Comparison of ENCODE assay signal across 24 cellular contexts in the genomic region with DNA sequence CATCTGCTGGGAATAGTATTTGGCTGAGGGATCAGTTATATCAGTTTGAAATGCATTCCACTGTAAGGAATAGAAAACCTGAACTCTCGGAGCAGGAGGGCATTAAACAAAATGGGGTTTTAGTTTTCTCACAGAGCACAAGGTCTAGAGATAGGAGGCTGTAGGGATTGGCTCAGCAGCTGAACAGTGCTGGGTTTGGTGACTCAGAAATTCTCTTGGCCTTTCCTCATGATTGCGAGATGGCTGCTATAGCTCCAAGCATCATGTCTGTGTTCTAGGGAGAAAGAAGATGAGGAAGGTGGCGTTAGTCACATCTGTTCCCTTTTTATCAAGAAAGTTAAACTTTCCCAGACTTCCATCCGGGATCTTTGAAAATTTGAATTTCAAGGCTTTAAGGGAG.
DNase-seq lines count a peak whose midpoint lies in the region; ATAC-seq, FAIRE-seq and TF ChIP-seq lines count a peak whose summit lies in the region.
"Had no signal": no experiment of that assay in that cellular context is flagged by ENCODE, and none has a peak within 500 bp of the region (broad histone marks: within the 10 kb centered on the region; RNA-seq: fewer than 3 reads in every experiment).

No MANE protein-coding gene starts in this region.

- H3K36me3 Mint-ChIP-seq in stimulated activated memory B cell treated with anti-CD40 and anti-IgM and Interleukin-4, amounts not matched to agents 10 μg/mL and 1 μg/mL and 100 μg/mL, for 72 hours = no peaks in the 10 kb centered on the region
- H3K36me3 Mint-ChIP-seq: brain; naive thymus-derived CD8-positive, alpha-beta T cell; WTC11 had no signal

- no peak overlapping the region for H2BK12ac ChIP-seq in H1 (ENCODE audit: low read depth, low read length)

- no peak overlapping the region for H3K27ac Mint-ChIP-seq in stimulated activated memory B cell treated with anti-CD40 and anti-IgM and Interleukin-4, amounts not matched to agents 10 μg/mL and 1 μg/mL and 100 μg/mL, for 72 hours
- H3K27ac Mint-ChIP-seq: dendritic cell treated with granulocyte-macrophage colony-stimulating factor and Interleukin-4, amounts not matched to agents 40 ng/mL and 50 ng/mL, for 4 days; naive thymus-derived CD8-positive, alpha-beta T cell; WTC11 had no signal

- H3K14ac ChIP-seq in H1 (ENCODE audit: insufficient read length) = no peak overlapping the region

- H3K79me1 ChIP-seq in H1 (ENCODE audit: low read depth, low read length) = no peaks in the 10 kb centered on the region

- H2AFZ ChIP-seq in H1 (ENCODE audit: low read length) = no peak overlapping the region

- H3K27me3 ChIP-seq in H1 (replicated peaks in 1 of 4; ENCODE audit: control insufficient read depth in 3 of 4, extremely low read depth in 1 of 4, insufficient read depth in 3 of 4, low read length in 3 of 4) = no peaks in the 10 kb centered on the region
- H3K27me3 ChIP-seq: ovary, right atrium auricular region, upper lobe of right lung had no signal

- no peak overlapping the region for H2BK5ac ChIP-seq in H1 (ENCODE audit: low read depth, low read length)

- peak; percentile 13 for FAIRE-seq in H1 (lab: Jason Lieb, UNC)
- FAIRE-seq: D721Med, GM18507 had no signal

- H4K5ac ChIP-seq in H1 (ENCODE audit: insufficient read length, low read depth, low read length) = no peak overlapping the region

- no peaks in the 10 kb centered on the region for H3K27me3 Mint-ChIP-seq in stimulated activated memory B cell treated with anti-CD40 and anti-IgM and Interleukin-4, amounts not matched to agents 10 μg/mL and 1 μg/mL and 100 μg/mL, for 72 hours
- H3K27me3 Mint-ChIP-seq: naive thymus-derived CD8-positive, alpha-beta T cell had no signal

- DNase-seq in AG20443 (ENCODE audit: low spot score) (peak; percentile 24), NCI-H226 (peak; percentile 8), H1 (ENCODE audit: low read depth in 1 of 2, low spot score in 2 of 2) (no peak), kidney tubule cell (ENCODE audit: low spot score) (peak; percentile 58), left ventricle myocardium superior (no peak), HEK293T (ENCODE audit: extremely low spot score) (no peak)
- no peak for DNase-seq in activated CD4-positive, alpha-beta T cell treated with anti-CD3 and anti-CD28 coated beads, Interleukin-2, amount 50 U/mL, for 48 hours
- DNase-seq: activated CD4-positive, alpha-beta T cell treated with anti-CD3 and anti-CD28 coated beads, Interleukin-2, amount 50 U/mL, for 4 hours; KBM-7; mesendoderm; MV-4-11; naive thymus-derived CD8-positive, alpha-beta T cell; NCI-H2171; NCI-H526; ovary; T-helper 9 cell; upper lobe of right lung had no signal

- TF ChIP-seq CTCF in H1 (IDR thresholded peaks at IDR 0.05; ENCODE audit: control extremely low read depth in 1 of 3, insufficient read depth in 1 of 3, low read depth in 1 of 3, low read length in 3 of 3) = no peak

- H3K4me3 Mint-ChIP-seq in stimulated activated memory B cell treated with anti-CD40 and anti-IgM and Interleukin-4, amounts not matched to agents 10 μg/mL and 1 μg/mL and 100 μg/mL, for 72 hours = no peak overlapping the region
- H3K4me3 Mint-ChIP-seq: brain; dendritic cell treated with granulocyte-macrophage colony-stimulating factor and Interleukin-4, amounts not matched to agents 40 ng/mL and 50 ng/mL, for 4 days; naive thymus-derived CD8-positive, alpha-beta T cell; WTC11 had no signal

- H3K23me2 ChIP-seq in H1 (ENCODE audit: low read depth, low read length) = no peaks in the 10 kb centered on the region

- H3K36me3 ChIP-seq in H1 (ENCODE audit: control insufficient read depth in 2 of 4, insufficient read depth in 4 of 4, low read length in 3 of 4) = no peaks in the 10 kb centered on the region
- H3K36me3 ChIP-seq: ovary, right atrium auricular region, upper lobe of right lung had no signal

- intact Hi-C loops in left ventricle myocardium superior (cut with micrococcal nuclease) = no loop called here

- no peaks in the 10 kb centered on the region for H3K9me3 ChIP-seq in H1 (ENCODE audit: insufficient read depth in 2 of 2, low read depth in 1 of 2, low read length in 1 of 2)
- H3K9me3 ChIP-seq: ovary, right atrium auricular region, upper lobe of right lung had no signal

- H3K23ac ChIP-seq in H1 (ENCODE audit: insufficient read length) = no peak overlapping the region

- H3K4me3 ChIP-seq in H1 (ENCODE audit: extremely low read depth in 1 of 4, insufficient read depth in 2 of 4, low read depth in 3 of 4, low read length in 4 of 4) = no peak overlapping the region
- H3K4me3 ChIP-seq: ovary, right atrium auricular region, upper lobe of right lung had no signal

- H3K79me2 ChIP-seq in H1 (ENCODE audit: control insufficient read depth in 1 of 2, insufficient read depth in 2 of 2, low read length in 2 of 2) = no peaks in the 10 kb centered on the region

- no peak overlapping the region for H3K4me2 ChIP-seq in H1 (ENCODE audit: insufficient read depth in 1 of 2, low read depth in 2 of 2, low read length in 2 of 2)

- H4K20me1 ChIP-seq in H1 (replicated peaks in 1 of 2; ENCODE audit: control insufficient read depth in 1 of 2, insufficient read depth in 2 of 2, low read length in 2 of 2) = no peaks in the 10 kb centered on the region

- 91% methylated on average over 4 of the region's 4 CpGs; no CpG with 5 or more reads in 1 of the 2 experiments for WGBS in H1 (ENCODE audit: extremely low coverage in 1 of 2, insufficient coverage in 1 of 2, insufficient read length in 1 of 2, insufficient replicate concordance in 2 of 2, low coverage in 1 of 2, low lambda C conversion rate in 2 of 2, missing lambda C conversion rate in 1 of 2), 2 experiments

- no peak overlapping the region for H3K4ac ChIP-seq in H1 (replicated peaks; ENCODE audit: insufficient read length, low read depth, low read length)

- no peak overlapping the region for H2BK120ac ChIP-seq in H1 (replicated peaks; ENCODE audit: low read depth, low read length)

- no peak overlapping the region for H4K8ac ChIP-seq in H1 (ENCODE audit: extremely low read depth, insufficient read depth, low read length)

- H3K18ac ChIP-seq in H1 (ENCODE audit: extremely low read depth, low read length) = no peak overlapping the region

- H2BK15ac ChIP-seq in H1 (ENCODE audit: low read length) = no peak overlapping the region

- ATAC-seq in left ventricle myocardium superior = no peak
- ATAC-seq in stimulated activated memory B cell treated with anti-CD40 and anti-IgM and Interleukin-4, amounts not matched to agents 10 μg/mL and 1 μg/mL and 100 μg/mL, for 72 hours = no peak
- ATAC-seq: naive thymus-derived CD8-positive, alpha-beta T cell; upper lobe of right lung; WTC11 had no signal

- no peak overlapping the region for H3K9ac ChIP-seq in H1 (replicated peaks in 1 of 4; ENCODE audit: extremely low read depth in 1 of 4, low read depth in 3 of 4, low read length in 3 of 4)

- H3K4me1 ChIP-seq in H1 (replicated peaks in 1 of 4; ENCODE audit: control insufficient read depth in 3 of 4, insufficient read depth in 4 of 4, low read length in 3 of 4) = peaks cover 0 to 19% (median 15%) of the 10 kb centered on the region in 4 experiments
- H3K4me1 ChIP-seq: right atrium auricular region, upper lobe of right lung had no signal

- POLR2A ChIA-PET in H1 (lab: Charles Lee; ENCODE audit: partially characterized antibody) = no interaction called here
- POLR2A ChIA-PET in HEK293T (lab: Yijun Ruan, JAX) = no interaction called here

- H2AK5ac ChIP-seq in H1 (ENCODE audit: low read depth, low read length) = no peak overlapping the region

- no peak overlapping the region for H3K56ac ChIP-seq in H1 (replicated peaks; ENCODE audit: insufficient read length, low read depth, low read length)

- H3K27ac ChIP-seq in H1 (ENCODE audit: low read depth, low read length) = no peak overlapping the region
- H3K27ac ChIP-seq: ovary, right atrium auricular region, upper lobe of right lung had no signal

- TF ChIP-seq RAD21 in H1 (IDR thresholded peaks at IDR 0.05 in 1 of 2, conservative IDR thresholded peaks at IDR 0.05 in 1 of 2; ENCODE audit: low read depth in 2 of 2, low read length in 2 of 2) = no peak

- H3K4me1 Mint-ChIP-seq in stimulated activated memory B cell treated with anti-CD40 and anti-IgM and Interleukin-4, amounts not matched to agents 10 μg/mL and 1 μg/mL and 100 μg/mL, for 72 hours = no peaks in the 10 kb centered on the region

- no peaks in the 10 kb centered on the region for H3K9me3 Mint-ChIP-seq in stimulated activated memory B cell treated with anti-CD40 and anti-IgM and Interleukin-4, amounts not matched to agents 10 μg/mL and 1 μg/mL and 100 μg/mL, for 72 hours
- H3K9me3 Mint-ChIP-seq: brain; dendritic cell treated with granulocyte-macrophage colony-stimulating factor and Interleukin-4, amounts not matched to agents 40 ng/mL and 50 ng/mL, for 4 days; naive thymus-derived CD8-positive, alpha-beta T cell; WTC11 had no signal

- H2BK20ac ChIP-seq in H1 (ENCODE audit: low read length) = no peak overlapping the region

- TF ChIP-seq POLR2A in H1 (IDR thresholded peaks at IDR 0.05; ENCODE audit: control extremely low read depth in 1 of 2, low read depth in 2 of 2, low read length in 2 of 2) = no peak

- TF ChIP-seq EP300 in H1 (IDR thresholded peaks at IDR 0.05; ENCODE audit: borderline replicate concordance in 1 of 2, low read depth in 2 of 2, low read length in 2 of 2) = no peak

- H4K91ac ChIP-seq in H1 (replicated peaks; ENCODE audit: insufficient read length, low read length) = no peak overlapping the region

- CTCF ChIA-PET in H1 (lab: Charles Lee; ENCODE audit: partially characterized antibody) = no interaction called here
- CTCF ChIA-PET in HEK293T (lab: Yijun Ruan, JAX) = no interaction called here

TF ChIP-seq in H1, 55 proteins besides CTCF, POLR2A, EP300 and RAD21 (continues in another document):
- TF ChIP-seq CHD1 (IDR thresholded peaks at IDR 0.05; ENCODE audit: low read depth, low read length) = no peak
- TF ChIP-seq, protein P1, sequence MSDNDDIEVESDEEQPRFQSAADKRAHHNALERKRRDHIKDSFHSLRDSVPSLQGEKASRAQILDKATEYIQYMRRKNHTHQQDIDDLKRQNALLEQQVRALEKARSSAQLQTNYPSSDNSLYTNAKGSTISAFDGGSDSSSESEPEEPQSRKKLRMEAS (IDR thresholded peaks at IDR 0.05) = no peak
- no peak for TF ChIP-seq HDAC6 (IDR thresholded peaks at IDR 0.05; ENCODE audit: low read depth, low read length)
- no peak for TF ChIP-seq TEAD4 (IDR thresholded peaks at IDR 0.05; ENCODE audit: low read depth, low read length)
- TF ChIP-seq RFX5 (IDR thresholded peaks at IDR 0.05; ENCODE audit: borderline replicate concordance, low read depth, low read length) = no peak

TF ChIP-seq in HEK293T, 16 proteins besides CTCF, POLR2A, EP300 and RAD21 (continues in another document):
- TF ChIP-seq CTBP1 (IDR thresholded peaks at IDR 0.05; ENCODE audit: borderline replicate concordance) (no peak), BHLHE40 (IDR thresholded peaks at IDR 0.05; ENCODE audit: borderline replicate concordance) (no peak), ARNT (IDR thresholded peaks at IDR 0.05) (no peak), TARDBP (IDR thresholded peaks at IDR 0.05) (no peak), FOXM1 (IDR thresholded peaks at IDR 0.05; ENCODE audit: borderline replicate concordance) (no peak)

Comparison
In these comparisons a context has a peak if more than half of its experiments do, and no peak if none do; other contexts are left out.
1. DNase-seq: peak in AG20443 (single experiment), NCI-H226 (single experiment) and kidney tubule cell (single experiment); none in H1 (0 of 2), left ventricle myocardium superior (single experiment), activated CD4-positive, alpha-beta T cell treated with anti-CD3 and anti-CD28 coated beads, Interleukin-2, amount 50 U/mL, for 48 hours (0 of 2) and HEK293T (single experiment).